In the genomic region with DNA sequence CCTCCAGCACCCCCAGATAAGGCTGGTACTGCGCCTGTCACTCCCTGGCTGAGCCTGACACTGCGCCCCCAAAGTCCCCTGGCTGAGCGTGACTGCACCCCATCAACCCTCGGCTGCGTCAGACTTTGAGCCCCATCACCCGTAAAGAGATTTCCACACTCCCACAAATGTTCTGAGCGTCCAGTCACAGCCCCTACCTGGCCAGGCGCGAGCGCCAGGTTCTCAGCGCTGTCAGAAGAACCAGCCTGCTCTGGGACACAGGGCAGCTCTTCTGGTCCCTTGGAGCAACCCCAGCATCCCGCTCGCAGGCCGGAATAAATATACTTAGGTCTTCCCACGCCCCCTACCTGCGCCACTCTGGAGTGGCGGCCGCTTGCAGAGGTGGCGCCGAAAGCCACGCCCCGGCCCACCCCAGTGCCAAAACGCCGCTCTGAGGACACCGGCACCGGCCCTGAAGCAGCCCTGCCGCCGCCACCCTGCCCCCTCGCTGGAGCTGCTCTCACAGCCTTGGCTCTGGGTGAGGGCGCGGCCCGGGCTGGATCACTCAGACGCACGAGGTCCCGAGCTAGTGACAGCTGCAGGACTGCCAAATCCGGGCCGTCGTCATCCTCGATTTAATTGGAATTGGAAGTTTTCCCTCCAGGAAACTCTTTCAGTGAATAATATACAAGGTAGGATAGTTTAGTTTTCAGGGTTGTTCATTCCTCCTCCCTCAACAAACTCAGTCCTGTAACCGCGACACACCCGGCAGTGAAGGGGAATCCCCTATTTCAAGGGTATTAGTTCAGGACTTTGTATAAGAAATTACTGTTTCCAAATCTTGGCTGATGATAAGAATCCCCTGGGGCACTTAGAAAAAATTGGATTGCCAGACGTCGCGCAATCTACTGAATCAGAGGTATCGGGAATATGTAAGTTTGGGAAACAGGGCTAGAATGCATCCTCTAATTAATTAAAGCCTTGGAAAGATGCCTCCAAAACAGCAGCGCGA, we compare ENCODE assay signal across 8 cellular contexts. TPM values are rescaled to one million over a fixed set of nuclear protein-coding genes. Genes with fewer than 3 reads are reported as not detected.
DNase-seq lines count a peak whose midpoint lies in the region; ATAC-seq and TF ChIP-seq lines count a peak whose summit lies in the region.

No MANE protein-coding gene starts in this region.

- H3K27me3 ChIP-seq in esophagus squamous epithelium = peaks cover 0 to 13% (median 0%) of the 10 kb centered on the region in 4 donors

- peak overlapping the region; percentile 95 to 99 (median 98) for H3K4me3 Mint-ChIP-seq in naive B cell

- no peaks in the 10 kb centered on the region for H3K27me3 Mint-ChIP-seq in naive B cell

- H3K4me1 Mint-ChIP-seq in naive B cell = peaks cover 48 to 62% (median 59%) of the 10 kb centered on the region in 3 donors

- no peaks in the 10 kb centered on the region for H3K9me3 Mint-ChIP-seq in naive B cell

- TF ChIP-seq CTCF in esophagus squamous epithelium (IDR thresholded peaks at IDR 0.05) = peak in 4 of 6 experiments; percentile 19 to 57 (median 28)

- H3K4me1 ChIP-seq in esophagus squamous epithelium = peaks cover 22 to 50% (median 24%) of the 10 kb centered on the region in 3 donors

- peaks cover 0 to 4% of the 10 kb centered on the region in 2 donors for H3K36me3 Mint-ChIP-seq in naive B cell

- peak overlapping the region; percentile 96 to 99 (median 97) for H3K27ac ChIP-seq in esophagus squamous epithelium

- WGBS in esophagus squamous epithelium, 2 donors = 6 to 18% methylated on average over 10 to 16 of the region's 48 CpGs

- peak overlapping the region; percentile 92 to 100 (median 98) for H3K27ac Mint-ChIP-seq in naive B cell

- no peaks in the 10 kb centered on the region for H3K9me3 ChIP-seq in esophagus squamous epithelium

- peak in 1 of 4 donors; percentile 56 for TF ChIP-seq POLR2A in esophagus squamous epithelium (IDR thresholded peaks at IDR 0.05)

- ATAC-seq in HG02973 (IDR thresholded peaks at IDR 0.05; ENCODE audit: unreplicated experiment) (peak; percentile 30), naive B cell (ENCODE audit: low read depth in 2 of 2) (peak; percentile 61 to 62)

- no peaks in the 10 kb centered on the region for H3K36me3 ChIP-seq in esophagus squamous epithelium

- intact Hi-C loops in esophagus squamous epithelium (cut with DNase I) = loop anchor here (5.0 kb wide), 1 partner anchor 167 kb away; no protein-coding TSS in a partner anchor

- peak overlapping the region; percentile 77 to 92 (median 84) for H3K4me3 ChIP-seq in esophagus squamous epithelium

- DNase-seq in SIG-M5 treated with dmso at 0.1 percent for 504 hours (lab: John Stamatoyannopoulos, UW; ENCODE audit: unreplicated experiment) (peak; percentile 28), SIG-M5 (lab: John Stamatoyannopoulos, UW) (no peak), NCI-H774 (lab: John Stamatoyannopoulos, UW) (peak; percentile 22), activated T-cell treated with anti-CD3 and anti-CD28 coated beads for 48 hours (ENCODE audit: low read depth) (peak; percentile 58), esophagus squamous epithelium (lab: John Stamatoyannopoulos, UW) (peak; percentile 51), naive B cell (peak; percentile 84)
- DNase-seq in stimulated activated naive CD4-positive, alpha-beta T cell (lab: John Stamatoyannopoulos, UW) = peak; percentile 63 to 91 (median 80)

RNA-seq across cellular contexts. Expression of gene CEMIP2, which starts 1.2 kb away (rescaled TPM):
- total RNA-seq in esophagus squamous epithelium = 10 to 100 TPM in 3 of 4 donors, 1 to 10 TPM in 1; 7.6 to 34.5 (median 12.3) TPM
- polyA plus RNA-seq in naive B cell (ENCODE audit: low read depth in 6 of 6) = 10 to 100 TPM; 28.7 to 51.7 (median 41.8) TPM
